ENCODE assay signal across 34 cellular contexts in the genomic region with DNA sequence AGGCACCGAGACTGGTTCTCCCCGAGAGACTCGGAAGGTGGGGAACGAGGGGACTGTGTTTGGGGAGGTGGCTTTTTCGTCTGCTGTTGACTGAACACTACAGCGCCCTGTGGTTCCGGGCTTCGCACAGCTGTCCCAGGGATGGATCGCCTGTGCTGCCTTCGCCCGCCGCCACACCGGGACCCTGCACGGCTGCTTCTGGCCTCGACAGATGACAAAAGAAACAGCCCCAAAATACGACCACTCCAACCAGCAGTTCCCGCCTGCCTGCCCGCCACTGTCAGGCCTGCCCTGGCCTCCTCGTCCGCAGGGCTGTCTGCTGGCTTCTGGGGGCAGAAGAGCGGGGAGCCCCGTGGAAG. TPM values are rescaled to one million over a fixed set of nuclear protein-coding genes. Genes with fewer than 3 reads are reported as not detected.
"Had no signal": no experiment of that assay in that cellular context is flagged by ENCODE, and none has a peak within 500 bp of the region (broad histone marks: within the 10 kb centered on the region; RNA-seq: fewer than 3 reads in every experiment).

No MANE protein-coding gene starts in this region.

- H3K4me3 ChIP-seq: coronary artery, esophagus muscularis mucosa, gastroesophageal sphincter, heart right ventricle, mucosa of descending colon, sigmoid colon, testis, tibial artery had no signal

- ATAC-seq: foreskin keratinocyte; gastroesophageal sphincter; mucosa of descending colon; natural killer cell treated with Interleukin-12 subunit alpha and Interleukin-12 subunit beta and Interleukin-15 and Interleukin-18, amount 100 ng/mL, for 72 hours; stimulated activated naive CD8-positive, alpha-beta T cell treated with anti-CD3 and anti-CD28 coated beads, Interleukin-15, Interleukin-2, amounts not matched to agents 100 U/mL and 50 U/mL, for 24 hours had no signal

- H3K9me3 ChIP-seq: esophagus muscularis mucosa, gastroesophageal sphincter, heart right ventricle, mucosa of descending colon, sigmoid colon, testis, tibial artery had no signal

- H3K27me3 Mint-ChIP-seq: natural killer cell treated with Interleukin-12 subunit alpha and Interleukin-12 subunit beta and Interleukin-15 and Interleukin-18, amount 100 ng/mL, for 72 hours; type B pancreatic cell had no signal

- H3K27me3 ChIP-seq: esophagus muscularis mucosa, foreskin keratinocyte, gastroesophageal sphincter, heart right ventricle, sigmoid colon, testis had no signal

- H3K27ac ChIP-seq: coronary artery, esophagus muscularis mucosa, foreskin keratinocyte, gastroesophageal sphincter, heart right ventricle, sigmoid colon, testis, tibial artery had no signal

- H3K4me1 ChIP-seq: foreskin keratinocyte, gastroesophageal sphincter, sigmoid colon, testis, tibial artery had no signal

- H3K27ac Mint-ChIP-seq: mesothelial cell of epicardium; naive B cell; natural killer cell treated with Interleukin-12 subunit alpha and Interleukin-12 subunit beta and Interleukin-15 and Interleukin-18, amount 100 ng/mL, for 72 hours; stimulated activated memory B cell treated with anti-CD40 and anti-IgM and Interleukin-4, amounts not matched to agents 10 μg/mL and 1 μg/mL and 100 μg/mL, for 72 hours; type B pancreatic cell had no signal

- DNase-seq: central memory CD4-positive, alpha-beta T cell; dermis blood vessel endothelial cell; effector memory CD4-positive, alpha-beta T cell; foreskin keratinocyte; heart right ventricle; hippocampal formation; mesenchymal stem cell; naive B cell; nucleus accumbens; retina; sigmoid colon; stimulated activated CD4-positive, alpha-beta T cell treated with anti-CD3 and anti-CD28 coated beads, Interleukin-2, amount 100 ng/mL, for 24 hours; stimulated activated CD4-positive, alpha-beta T cell treated with anti-CD3 and anti-CD28 coated beads, Interleukin-4, amount 100 ng/mL, for 4 hours; stimulated activated naive CD8-positive, alpha-beta T cell treated with anti-CD3 and anti-CD28 coated beads, Interleukin-15, Interleukin-2, amounts not matched to agents 100 U/mL and 50 U/mL, for 24 hours; substantia nigra; testis had no signal

- FAIRE-seq: endothelial cell of umbilical vein, islet of Langerhans had no signal

- H3K36me3 Mint-ChIP-seq: naive B cell; natural killer cell treated with Interleukin-12 subunit alpha and Interleukin-12 subunit beta and Interleukin-15 and Interleukin-18, amount 100 ng/mL, for 72 hours; stimulated activated memory B cell treated with anti-CD40 and anti-IgM and Interleukin-4, amounts not matched to agents 10 μg/mL and 1 μg/mL and 100 μg/mL, for 72 hours; type B pancreatic cell had no signal

- H3K4me3 Mint-ChIP-seq: mesothelial cell of epicardium; naive B cell; natural killer cell treated with Interleukin-12 subunit alpha and Interleukin-12 subunit beta and Interleukin-15 and Interleukin-18, amount 100 ng/mL, for 72 hours; neural crest cell; stimulated activated memory B cell treated with anti-CD40 and anti-IgM and Interleukin-4, amounts not matched to agents 10 μg/mL and 1 μg/mL and 100 μg/mL, for 72 hours; type B pancreatic cell had no signal

- H3K4me1 Mint-ChIP-seq: mesothelial cell of epicardium, neural crest cell had no signal

- H3K9me3 Mint-ChIP-seq: mesothelial cell of epicardium; naive B cell; natural killer cell treated with Interleukin-12 subunit alpha and Interleukin-12 subunit beta and Interleukin-15 and Interleukin-18, amount 100 ng/mL, for 72 hours; neural crest cell; stimulated activated memory B cell treated with anti-CD40 and anti-IgM and Interleukin-4, amounts not matched to agents 10 μg/mL and 1 μg/mL and 100 μg/mL, for 72 hours; type B pancreatic cell had no signal

RNA-seq across cellular contexts. Expression of a gene that starts 13.3 kb away (rescaled TPM):
- total RNA-seq: endothelial cell of umbilical vein, fibroblast of lung, lung microvascular endothelial cell, neural crest cell, osteocyte had no signal
- polyA plus RNA-seq: fibroblast of lung had no signal

RNA-seq across cellular contexts. Expression of a gene that starts 56.1 kb away (rescaled TPM):
- total RNA-seq: cerebellum, epithelial cell of proximal tubule, fibroblast of lung, kidney epithelial cell, mesothelial cell of epicardium, neural crest cell, osteocyte had no signal
- polyA plus RNA-seq: fibroblast of lung had no signal
